In genomic region chr7:1981201-1981877, GRCh38 we compare ENCODE assay signal across 23 cellular contexts.
DNase-seq lines count a peak whose midpoint lies in the region; ATAC-seq and TF ChIP-seq lines count a peak whose summit lies in the region.
"Had no signal": no experiment of that assay in that cellular context is flagged by ENCODE, and none has a peak within 500 bp of the region (broad histone marks: within the 10 kb centered on the region; RNA-seq: fewer than 3 reads in every experiment).

No MANE protein-coding gene starts in this region.

- H3K27ac ChIP-seq in HCT116 (ENCODE audit: low read depth, low read length) (no peak overlapping the region), psoas muscle (no peak overlapping the region), gastroesophageal sphincter (no peak overlapping the region)
- H3K27ac ChIP-seq: suprapubic skin had no signal

- no peaks in the 10 kb centered on the region for H3K36me3 ChIP-seq in HCT116 (ENCODE audit: control insufficient read depth in 1 of 2, insufficient read depth in 2 of 2, low read length in 2 of 2)
- peaks cover 0 to 7% of the 10 kb centered on the region in 2 donors for H3K36me3 ChIP-seq in psoas muscle (ENCODE audit: insufficient read depth in 1 of 2, low read depth in 1 of 2)
- H3K36me3 ChIP-seq in gastroesophageal sphincter, result peaks cover 0 to 45% of the 10 kb centered on the region in 2 donors
- H3K36me3 ChIP-seq: MG63 had no signal

- no peak overlapping the region for H3K9ac ChIP-seq in HCT116 (ENCODE audit: low read length)

- TF ChIP-seq EP300 in gastroesophageal sphincter (IDR thresholded peaks at IDR 0.05), result no peak

- H3K9me3 Mint-ChIP-seq in activated naive CD8-positive, alpha-beta T cell treated with anti-CD3 and anti-CD28 coated beads, Interleukin-2, amount 10 ng/mL, durations not matched to agents 7 days and 5 days, result no peaks in the 10 kb centered on the region
- no peaks in the 10 kb centered on the region for H3K9me3 Mint-ChIP-seq in activated naive CD8-positive, alpha-beta T cell treated with anti-CD3 and anti-CD28 coated beads for 36 hours
- peaks cover 6% of the 10 kb centered on the region for H3K9me3 Mint-ChIP-seq in glutamatergic neuron (ENCODE audit: unreplicated experiment)
- H3K9me3 Mint-ChIP-seq: activated naive CD4-positive, alpha-beta T cell treated with anti-CD3 and anti-CD28 coated beads, Interleukin-2, amount 50 U/mL, for 24 hours; activated T-cell treated with anti-CD3 and anti-CD28 coated beads, Interleukin-2, amount 50 U/mL, for 4 hours; CD4-positive, alpha-beta T cell; natural killer cell had no signal

- H3K27ac Mint-ChIP-seq in activated naive CD8-positive, alpha-beta T cell treated with anti-CD3 and anti-CD28 coated beads, Interleukin-2, amount 10 ng/mL, durations not matched to agents 7 days and 5 days, result no peak overlapping the region
- no peak overlapping the region for H3K27ac Mint-ChIP-seq in activated naive CD8-positive, alpha-beta T cell treated with anti-CD3 and anti-CD28 coated beads for 36 hours
- H3K27ac Mint-ChIP-seq in glutamatergic neuron (ENCODE audit: unreplicated experiment), result no peak overlapping the region
- H3K27ac Mint-ChIP-seq: activated naive CD4-positive, alpha-beta T cell treated with anti-CD3 and anti-CD28 coated beads, Interleukin-2, amount 50 U/mL, for 24 hours; CD4-positive, alpha-beta T cell; natural killer cell had no signal

- peaks cover 11% of the 10 kb centered on the region for H3K4me1 Mint-ChIP-seq in activated naive CD8-positive, alpha-beta T cell treated with anti-CD3 and anti-CD28 coated beads, Interleukin-2, amount 10 ng/mL, durations not matched to agents 7 days and 5 days
- peaks cover under 1% of the 10 kb centered on the region for H3K4me1 Mint-ChIP-seq in activated naive CD8-positive, alpha-beta T cell treated with anti-CD3 and anti-CD28 coated beads for 36 hours
- peaks cover 23% of the 10 kb centered on the region for H3K4me1 Mint-ChIP-seq in glutamatergic neuron (ENCODE audit: low read depth, unreplicated experiment)

- H2AFZ ChIP-seq in HCT116 (ENCODE audit: low read depth, low read length, poor library complexity, severe bottlenecking), result no peak overlapping the region

- no peaks in the 10 kb centered on the region for H4K20me1 ChIP-seq in HCT116 (ENCODE audit: insufficient read depth)

- H3K4me3 ChIP-seq in HCT116 (replicated peaks in 1 of 2; ENCODE audit: low read depth in 1 of 2, low read length in 2 of 2) (no peak overlapping the region), psoas muscle (no peak overlapping the region), gastroesophageal sphincter (no peak overlapping the region)
- H3K4me3 ChIP-seq: MG63, suprapubic skin had no signal

- ATAC-seq in activated naive CD8-positive, alpha-beta T cell treated with anti-CD3 and anti-CD28 coated beads, Interleukin-2, amount 10 ng/mL, durations not matched to agents 7 days and 5 days (ENCODE audit: low read depth), result no peak
- ATAC-seq in HCT116, result no peak
- ATAC-seq in psoas muscle, result no peak
- no peak for ATAC-seq in GM18520 (IDR thresholded peaks at IDR 0.05; ENCODE audit: unreplicated experiment)
- ATAC-seq in gastroesophageal sphincter, result no peak
- ATAC-seq: activated T-cell treated with anti-CD3 and anti-CD28 coated beads, Interleukin-2, amount 50 U/mL, for 4 hours; esophagus mucosa; natural killer cell had no signal

- H3K4me2 ChIP-seq in HCT116 (ENCODE audit: low read length), result peak overlapping the region; percentile 30; the same call in 1 of the 2 replicates

- H3K4me1 ChIP-seq in HCT116 (ENCODE audit: control insufficient read depth in 1 of 2, insufficient read depth in 2 of 2, low read length in 2 of 2), result peaks cover 0 to 11% of the 10 kb centered on the region in 2 experiments; a peak in 2 of 4 replicates
- H3K4me1 ChIP-seq in psoas muscle, result no peaks in the 10 kb centered on the region
- H3K4me1 ChIP-seq in gastroesophageal sphincter, result no peaks in the 10 kb centered on the region
- H3K4me1 ChIP-seq: suprapubic skin had no signal

- DNase-seq in activated naive CD8-positive, alpha-beta T cell treated with anti-CD3 and anti-CD28 coated beads, Interleukin-2, amount 10 ng/mL, durations not matched to agents 7 days and 5 days, result peak; percentile 25
- DNase-seq in activated naive CD8-positive, alpha-beta T cell treated with anti-CD3 and anti-CD28 coated beads for 36 hours, result no peak
- DNase-seq in HCT116 (ENCODE audit: low read depth, low spot score) (no peak), glutamatergic neuron (peak; percentile 5), psoas muscle (peak; percentile 9 to 44), OCI-M1 (lab: John Stamatoyannopoulos, UW) (no peak)
- DNase-seq: activated CD8-positive, alpha-beta memory T cell treated with anti-CD3 and anti-CD28 coated beads for 24 hours; activated T-cell treated with anti-CD3 and anti-CD28 coated beads, Interleukin-2, amount 50 U/mL, for 4 hours; CD4-positive, alpha-beta T cell; DMS153; effector CD8-positive, alpha-beta T cell; foreskin melanocyte; GDM1; MG63; natural killer cell; NCI-H1417 treated with DMSO at 0.1 percent for 48 hours; NCI-H2171; NCI-H526 had no signal

- TF ChIP-seq CTCF in HCT116 (IDR thresholded peaks at IDR 0.05 in 2 of 3, conservative IDR thresholded peaks at IDR 0.05 in 1 of 3; ENCODE audit: borderline replicate concordance in 1 of 3, insufficient read depth in 1 of 3, low read depth in 2 of 3, low read length in 2 of 3), result no peak
- TF ChIP-seq CTCF in glutamatergic neuron (IDR thresholded peaks at IDR 0.05; ENCODE audit: partially characterized antibody, unreplicated experiment), result no peak
- TF ChIP-seq CTCF in psoas muscle (IDR thresholded peaks at IDR 0.05), result no peak
- no peak for TF ChIP-seq CTCF in gastroesophageal sphincter (IDR thresholded peaks at IDR 0.05)

- CTCF ChIA-PET in HCT116 (lab: Charles Lee), result no interaction called here

- RAD21 ChIA-PET in HCT116 (lab: Charles Lee; ENCODE audit: low non-redundant PET in 1 of 2, low total read pairs in 2 of 2, uncharacterized antibody in 2 of 2, unreplicated experiment in 2 of 2), result no interaction called here

- TF ChIP-seq POLR2A in HCT116 (IDR thresholded peaks at IDR 0.05; ENCODE audit: borderline replicate concordance, extremely low read depth, insufficient read depth, insufficient read length) (no peak), gastroesophageal sphincter (IDR thresholded peaks at IDR 0.05) (no peak)

- H3K9me3 ChIP-seq in HCT116 (ENCODE audit: control insufficient read depth in 1 of 2, insufficient read depth in 1 of 2, low read depth in 1 of 2, low read length in 2 of 2), result no peaks in the 10 kb centered on the region
- no peaks in the 10 kb centered on the region for H3K9me3 ChIP-seq in psoas muscle
- H3K9me3 ChIP-seq in gastroesophageal sphincter, result no peaks in the 10 kb centered on the region
- H3K9me3 ChIP-seq: MG63, suprapubic skin had no signal

- H3K79me2 ChIP-seq in HCT116 (ENCODE audit: insufficient read depth, low read length), result no peaks in the 10 kb centered on the region

- intact Hi-C loops in HCT116 (cut with micrococcal nuclease), result no loop called here
- intact Hi-C loops in psoas muscle (cut with DNase I), result no loop called here

- H3K36me3 Mint-ChIP-seq in activated naive CD8-positive, alpha-beta T cell treated with anti-CD3 and anti-CD28 coated beads, Interleukin-2, amount 10 ng/mL, durations not matched to agents 7 days and 5 days, result peaks cover 16% of the 10 kb centered on the region
- peaks cover 15% of the 10 kb centered on the region for H3K36me3 Mint-ChIP-seq in activated naive CD8-positive, alpha-beta T cell treated with anti-CD3 and anti-CD28 coated beads for 36 hours
- H3K36me3 Mint-ChIP-seq in glutamatergic neuron (ENCODE audit: unreplicated experiment), result peaks cover 6% of the 10 kb centered on the region
- H3K36me3 Mint-ChIP-seq: natural killer cell had no signal

- H3K27me3 ChIP-seq in HCT116 (ENCODE audit: insufficient read depth, low read length) (no peaks in the 10 kb centered on the region), psoas muscle (ENCODE audit: insufficient read depth in 3 of 3, low read length in 2 of 3) (no peaks in the 10 kb centered on the region), gastroesophageal sphincter (no peaks in the 10 kb centered on the region)
- H3K27me3 ChIP-seq: MG63, suprapubic skin had no signal

- H3K27me3 Mint-ChIP-seq in activated naive CD8-positive, alpha-beta T cell treated with anti-CD3 and anti-CD28 coated beads, Interleukin-2, amount 10 ng/mL, durations not matched to agents 7 days and 5 days, result no peaks in the 10 kb centered on the region
- no peaks in the 10 kb centered on the region for H3K27me3 Mint-ChIP-seq in activated naive CD8-positive, alpha-beta T cell treated with anti-CD3 and anti-CD28 coated beads for 36 hours
- H3K27me3 Mint-ChIP-seq in glutamatergic neuron (ENCODE audit: unreplicated experiment), result peaks cover 2% of the 10 kb centered on the region
- H3K27me3 Mint-ChIP-seq: activated naive CD4-positive, alpha-beta T cell treated with anti-CD3 and anti-CD28 coated beads, Interleukin-2, amount 50 U/mL, for 24 hours; CD4-positive, alpha-beta T cell had no signal

- no TSS peak for BruUV-seq in HCT116 (replicated peaks; lab: Mats Ljungman, UMichigan)

- H3K4me3 Mint-ChIP-seq in activated naive CD8-positive, alpha-beta T cell treated with anti-CD3 and anti-CD28 coated beads, Interleukin-2, amount 10 ng/mL, durations not matched to agents 7 days and 5 days, result no peak overlapping the region
- H3K4me3 Mint-ChIP-seq in activated naive CD8-positive, alpha-beta T cell treated with anti-CD3 and anti-CD28 coated beads for 36 hours, result no peak overlapping the region
- no peak overlapping the region for H3K4me3 Mint-ChIP-seq in glutamatergic neuron (ENCODE audit: unreplicated experiment)
- H3K4me3 Mint-ChIP-seq: activated naive CD4-positive, alpha-beta T cell treated with anti-CD3 and anti-CD28 coated beads, Interleukin-2, amount 50 U/mL, for 24 hours; activated T-cell treated with anti-CD3 and anti-CD28 coated beads, Interleukin-2, amount 50 U/mL, for 4 hours; CD4-positive, alpha-beta T cell; natural killer cell had no signal

- H3K9me2 ChIP-seq in HCT116 (ENCODE audit: insufficient read depth), result no peaks in the 10 kb centered on the region

- WGBS in psoas muscle, 3 donors, result 85 to 92% (median 91%) methylated on average over 19 of the region's 19 CpGs
- 100% methylated on average over 1 of the region's 19 CpGs; no CpG with 5 or more reads in 1 of the 2 donors for WGBS in gastroesophageal sphincter (ENCODE audit: low coverage in 1 of 2), 2 donors

- TF ChIP-seq RAD21 in HCT116 (IDR thresholded peaks at IDR 0.05; ENCODE audit: low read depth), result no peak

- POLR2A ChIA-PET in activated naive CD8-positive, alpha-beta T cell treated with anti-CD3 and anti-CD28 coated beads, Interleukin-2, amount 10 ng/mL, durations not matched to agents 7 days and 5 days (lab: Charles Lee), result no interaction called here
- POLR2A ChIA-PET in HCT116 (lab: Charles Lee), result no interaction called here

TF ChIP-seq in HCT116, 20 proteins besides CTCF, POLR2A, EP300 and RAD21 (continues in another document):
- no peak for TF ChIP-seq CEBPB (IDR thresholded peaks at IDR 0.05; ENCODE audit: low read depth)
- no peak for TF ChIP-seq MAX (IDR thresholded peaks at IDR 0.05)

Comparison
In these comparisons a context has a peak if more than half of its experiments do, and no peak if none do; other contexts are left out.
1. DNase-seq: peak in activated naive CD8-positive, alpha-beta T cell treated with anti-CD3 and anti-CD28 coated beads, Interleukin-2, amount 10 ng/mL, durations not matched to agents 7 days and 5 days (single experiment), glutamatergic neuron (single experiment) and psoas muscle (2 of 2); none in activated naive CD8-positive, alpha-beta T cell treated with anti-CD3 and anti-CD28 coated beads for 36 hours (single experiment), HCT116 (single experiment) and OCI-M1 (single experiment).